ENCODE assay signal across 24 cellular contexts in genomic region chr3:97916576-97916975, GRCh38. TPM values are rescaled to one million over a fixed set of nuclear protein-coding genes. Genes with fewer than 3 reads are reported as not detected.
DNase-seq lines count a peak whose midpoint lies in the region; ATAC-seq, FAIRE-seq and TF ChIP-seq lines count a peak whose summit lies in the region.
"Had no signal": no experiment of that assay in that cellular context is flagged by ENCODE, and none has a peak within 500 bp of the region (broad histone marks: within the 10 kb centered on the region; RNA-seq: fewer than 3 reads in every experiment).

No MANE protein-coding gene starts in this region.

- no peaks in the 10 kb centered on the region for H4K20me1 ChIP-seq in GM12878 (ENCODE audit: control insufficient read depth, insufficient read depth)
- H4K20me1 ChIP-seq: BLaER1 treated with 17β-estradiol and CSF1 and Interleukin-3, amounts not matched to agents 10 nM and 100 nM had no signal

- H3K9me3 ChIP-seq in heart left ventricle = no peaks in the 10 kb centered on the region
- H3K9me3 ChIP-seq in left ventricle myocardium inferior (replicated peaks) = no peaks in the 10 kb centered on the region
- no peaks in the 10 kb centered on the region for H3K9me3 ChIP-seq in GM12878 (replicated peaks; ENCODE audit: control insufficient read depth, insufficient read depth, low read length)
- H3K9me3 ChIP-seq in psoas muscle = no peaks in the 10 kb centered on the region
- no peaks in the 10 kb centered on the region for H3K9me3 ChIP-seq in sigmoid colon
- H3K9me3 ChIP-seq in kidney (ENCODE audit: control insufficient read depth in 1 of 2, low read length in 2 of 2) = no peaks in the 10 kb centered on the region
- H3K9me3 ChIP-seq: A549, BE2C, HAP-1 had no signal

- H3K79me2 ChIP-seq in GM12878 (ENCODE audit: control insufficient read depth, insufficient read depth, low read length) = no peaks in the 10 kb centered on the region

- H3K9ac ChIP-seq in GM12878 (ENCODE audit: control insufficient read depth, insufficient read depth, low read length) (no peak overlapping the region), kidney (ENCODE audit: low read length in 2 of 2) (no peak overlapping the region)
- H3K9ac ChIP-seq: BLaER1 treated with 17β-estradiol and CSF1 and Interleukin-3, amounts not matched to agents 10 nM and 100 nM had no signal

- DNase-seq in heart left ventricle (no peak), left ventricle myocardium inferior (no peak), GM12878 (ENCODE audit: low read depth, low spot score) (no peak), psoas muscle (no peak), sigmoid colon (no peak), kidney (no peak)
- DNase-seq: 8988T; ACHN; AML-193; BE2C; CD4-positive, alpha-beta T cell; CD8-positive, alpha-beta memory T cell; DMS 273 treated with DMSO at 0.1 percent for 48 hours; DMS79; EL; GDM1; GOT3; HFFc6 had no signal

- SMC1A ChIA-PET in GM12878 (lab: Charles Lee; ENCODE audit: uncharacterized antibody, unreplicated experiment) = interaction anchor here (1.1 kb wide), 1 partner anchor 44 kb away, joined by 3 read pairs; no protein-coding TSS in a partner anchor

- TF ChIP-seq POLR2A in heart left ventricle (IDR thresholded peaks at IDR 0.05) (no peak), GM12878 (IDR thresholded peaks at IDR 0.05; ENCODE audit: low read depth, low read length) (no peak), sigmoid colon (IDR thresholded peaks at IDR 0.05) (no peak)

- BruUV-seq in GM12878 (replicated peaks; lab: Mats Ljungman, UMichigan) = no TSS peak

- FAIRE-seq in GM12878 (lab: Jason Lieb, UNC) (peak; percentile 56), kidney (lab: Jason Lieb, UNC) (no peak)
- FAIRE-seq: A549, D721Med, GM12892, H54 had no signal

- intact Hi-C loops in heart left ventricle (cut with DNase I) (loop anchor here in 1 of 10 donors (10.0 kb wide), 1 partner anchor 92 kb away; the partner anchor contains the start of gene CRYBG3), left ventricle myocardium inferior (cut with micrococcal nuclease) (no loop called here), GM12878 (cut with micrococcal nuclease; ENCODE audit: unreplicated experiment) (no loop called here), psoas muscle (cut with DNase I) (loop anchor here in 1 of 2 donors (10.0 kb wide), 1 partner anchor 98 kb away; no protein-coding TSS in a partner anchor), sigmoid colon (cut with DNase I) (no loop called here), kidney (cut with DNase I) (no loop called here)

- TF ChIP-seq RAD21 in GM12878 (IDR thresholded peaks at IDR 0.05; ENCODE audit: insufficient read depth, low read depth, low read length) = no peak

- no peak overlapping the region for H3K4me2 ChIP-seq in GM12878 (ENCODE audit: control insufficient read depth, insufficient read depth)
- H3K4me2 ChIP-seq: A549; BLaER1 treated with 17β-estradiol and CSF1 and Interleukin-3, amounts not matched to agents 10 nM and 100 nM had no signal

- in situ Hi-C loops in GM12878 (cut with MboI) = no loop called here

- H3K4me3 ChIP-seq in heart left ventricle (no peak overlapping the region), left ventricle myocardium inferior (no peak overlapping the region), GM12878 (no peak overlapping the region), psoas muscle (no peak overlapping the region), sigmoid colon (no peak overlapping the region), kidney (ENCODE audit: low read length in 2 of 2) (no peak overlapping the region)
- H3K4me3 ChIP-seq: A549; BLaER1 treated with 17β-estradiol and CSF1 and Interleukin-3, amounts not matched to agents 10 nM and 100 nM; HAP-1 had no signal

- TF ChIP-seq CTCF in heart left ventricle (IDR thresholded peaks at IDR 0.05) = no peak
- TF ChIP-seq CTCF in left ventricle myocardium inferior (IDR thresholded peaks at IDR 0.05; ENCODE audit: borderline replicate concordance) = no peak
- no peak for TF ChIP-seq CTCF in GM12878 (IDR thresholded peaks at IDR 0.05 in 2 of 3, conservative IDR thresholded peaks at IDR 0.05 in 1 of 3; ENCODE audit: control insufficient read depth in 2 of 3, extremely low read depth in 1 of 3, insufficient read depth in 1 of 3, low read depth in 3 of 3, low read length in 3 of 3)
- TF ChIP-seq CTCF in psoas muscle (IDR thresholded peaks at IDR 0.05) = no peak
- TF ChIP-seq CTCF in sigmoid colon (IDR thresholded peaks at IDR 0.05) = no peak
- TF ChIP-seq CTCF in kidney (IDR thresholded peaks at IDR 0.05; ENCODE audit: borderline replicate concordance, extremely low read depth, insufficient read depth) = no peak

- H3K4me1 ChIP-seq in heart left ventricle = peaks cover 0 to 23% (median 14%) of the 10 kb centered on the region in 12 donors
- H3K4me1 ChIP-seq in left ventricle myocardium inferior = peaks cover 27% of the 10 kb centered on the region
- no peaks in the 10 kb centered on the region for H3K4me1 ChIP-seq in GM12878 (ENCODE audit: control insufficient read depth, insufficient read depth, low read length)
- H3K4me1 ChIP-seq in psoas muscle = peaks cover 31% of the 10 kb centered on the region
- H3K4me1 ChIP-seq in sigmoid colon = peaks cover 0 to 2% (median 0%) of the 10 kb centered on the region in 4 donors
- no peaks in the 10 kb centered on the region for H3K4me1 ChIP-seq in kidney (ENCODE audit: control insufficient read depth in 1 of 2, insufficient read depth in 1 of 2, low read depth in 1 of 2, low read length in 2 of 2)

- H3K27me3 ChIP-seq in heart left ventricle (no peaks in the 10 kb centered on the region), left ventricle myocardium inferior (ENCODE audit: low read depth) (no peaks in the 10 kb centered on the region), GM12878 (replicated peaks in 1 of 2; ENCODE audit: control insufficient read depth in 2 of 2, insufficient read depth in 2 of 2, low read length in 1 of 2) (no peaks in the 10 kb centered on the region), psoas muscle (ENCODE audit: insufficient read depth in 3 of 3, low read length in 2 of 3) (no peaks in the 10 kb centered on the region), sigmoid colon (no peaks in the 10 kb centered on the region)
- H3K27me3 ChIP-seq: BE2C; BLaER1 treated with 17β-estradiol and CSF1 and Interleukin-3, amounts not matched to agents 10 nM and 100 nM had no signal

- H3K36me3 ChIP-seq in heart left ventricle (peaks cover 0 to 85% (median 76%) of the 10 kb centered on the region in 9 donors), left ventricle myocardium inferior (peaks cover 73% of the 10 kb centered on the region), GM12878 (ENCODE audit: control insufficient read depth in 2 of 2, insufficient read depth in 2 of 2, low read length in 1 of 2) (no peaks in the 10 kb centered on the region; a peak in 1 of 4 replicates), psoas muscle (ENCODE audit: insufficient read depth in 1 of 2, low read depth in 1 of 2) (peaks cover 0 to 84% of the 10 kb centered on the region in 2 donors), sigmoid colon (peaks cover 2 to 98% (median 14%) of the 10 kb centered on the region in 4 donors), kidney (ENCODE audit: control insufficient read depth in 1 of 2, insufficient read depth in 2 of 2, low read length in 2 of 2) (peaks cover 0 to 6% of the 10 kb centered on the region in 2 donors)

- RAD21 ChIA-PET in GM12878 (lab: Charles Lee; ENCODE audit: unreplicated experiment) = no interaction called here

- H3K27ac ChIP-seq in heart left ventricle = peak overlapping the region in 1 of 12 donors; percentile 9
- H3K27ac ChIP-seq in left ventricle myocardium inferior (replicated peaks) = no peak overlapping the region
- H3K27ac ChIP-seq in GM12878 (ENCODE audit: control insufficient read depth, insufficient read depth) = no peak overlapping the region
- no peak overlapping the region for H3K27ac ChIP-seq in psoas muscle
- no peak overlapping the region for H3K27ac ChIP-seq in sigmoid colon
- no peak overlapping the region for H3K27ac ChIP-seq in kidney (ENCODE audit: low read depth in 2 of 2, low read length in 2 of 2)
- H3K27ac ChIP-seq: A549; BLaER1 treated with 17β-estradiol and CSF1 and Interleukin-3, amounts not matched to agents 10 nM and 100 nM had no signal

- no peak overlapping the region for H2AFZ ChIP-seq in GM12878 (ENCODE audit: control insufficient read depth, low read depth, low read length)

- POLR2A ChIA-PET in GM12878 (lab: Charles Lee) = no interaction called here

- no peak for TF ChIP-seq EP300 in GM12878 (IDR thresholded peaks at IDR 0.05; ENCODE audit: borderline replicate concordance in 1 of 2, control insufficient read depth in 1 of 2, low read depth in 2 of 2, low read length in 2 of 2)
- no peak for TF ChIP-seq EP300 in sigmoid colon (IDR thresholded peaks at IDR 0.05)

- ATAC-seq in heart left ventricle = peak; percentile 32 to 90 (median 74)
- ATAC-seq in GM12878 = no peak
- peak in 3 of 4 donors; percentile 78 to 97 (median 92) for ATAC-seq in psoas muscle
- ATAC-seq: A549 had no signal

- CTCF ChIA-PET in GM12878 (lab: Yijun Ruan, JAX) = no interaction called here

TF ChIP-seq in GM12878, 131 proteins besides CTCF, POLR2A, EP300 and RAD21 (continues in another document):
- no peak for TF ChIP-seq ZNF217 (IDR thresholded peaks at IDR 0.05)

RNA-seq across cellular contexts. Expression of gene RIOX2, which starts 55.7 kb away (rescaled TPM):
- total RNA-seq in heart left ventricle = 10 to 100 TPM; 10.3 to 15.9 (median 12.1) TPM
- polyA plus RNA-seq in heart left ventricle = 10 to 100 TPM in 1 of 2 donors, 1 to 10 TPM in 1; 8.9 to 13.3 TPM
- 9.5 TPM for total RNA-seq in left ventricle myocardium inferior
- total RNA-seq in GM12878 (2013; cell fraction: nucleolus; rRNA removed) = 56.1 and 58.1 TPM in 2 replicates
- total RNA-seq in GM12878 (2014; rRNA removed) = 42.1 and 43.9 TPM in 2 replicates
- 45.7 and 48.9 TPM in 2 replicates for total RNA-seq in GM12878 (2014; rRNA removed; fragmentation: Illumina TruSeq; extraction: Trizol)
- 32.8 and 35.0 TPM in 2 replicates for total RNA-seq in GM12878 (2021)
- polyA plus RNA-seq in GM12878 (2011; ENCODE audit: low read depth) = 9.4 TPM
- polyA plus RNA-seq in GM12878 (2011; rRNA removed) = 24.1 and 30.9 TPM in 2 replicates
- polyA plus RNA-seq in GM12878 (2011; cell fraction: cytosol; rRNA removed) = 12.4 and 16.5 TPM in 2 replicates
- 29.6 and 32.5 TPM in 2 replicates for polyA plus RNA-seq in GM12878 (2011; cell fraction: nucleus; rRNA removed)
- polyA plus RNA-seq in GM12878 (2012) = 15.6 and 16.4 TPM in 2 replicates
- polyA plus RNA-seq in GM12878 (2014; fragmentation: Illumina TruSeq; extraction: Trizol) = 42.3 and 48.4 TPM in 2 replicates
- 10 to 100 TPM; 51.8 to 52.6 TPM for polyA plus RNA-seq in GM12878 (2014; fragmentation: Nextera tagmentation; extraction: Ambion mirVana)
- 31.6 and 36.1 TPM in 2 replicates for polyA plus RNA-seq in GM12878 (2014; rRNA removed)
- 10 to 100 TPM; 45.6 to 46.6 TPM for polyA plus RNA-seq in GM12878 (2016; fragmentation: Nextera tagmentation; extraction: Ambion mirVana)
- 26.6 and 35.0 TPM in 2 replicates for polyA minus RNA-seq in GM12878 (2011; rRNA and poly(A)+ RNA removed)
- polyA minus RNA-seq in GM12878 (2011; cell fraction: cytosol; rRNA and poly(A)+ RNA removed) = 5.7 and 10.6 TPM in 2 replicates
- polyA minus RNA-seq in GM12878 (2011; cell fraction: nucleus; rRNA and poly(A)+ RNA removed) = 33.0 and 47.6 TPM in 2 replicates
- 10 to 100 TPM; 23.0 to 66.2 (median 34.8) TPM for total RNA-seq in psoas muscle
- 10 to 100 TPM; 16.7 to 45.8 (median 26.5) TPM for polyA plus RNA-seq in psoas muscle
- total RNA-seq in sigmoid colon = 10 to 100 TPM; 16.8 to 23.5 (median 21.0) TPM
- polyA plus RNA-seq in sigmoid colon = 10 to 100 TPM in 2 of 3 donors, 1 to 10 TPM in 1; 9.0 to 16.6 (median 15.3) TPM
- 26.7 TPM for total RNA-seq in kidney
- polyA plus RNA-seq in kidney (ENCODE audit: insufficient read depth, low read depth, low replicate concordance) = 19.8 TPM
